9 cellular contexts compared by ENCODE assay signal in the genomic region with DNA sequence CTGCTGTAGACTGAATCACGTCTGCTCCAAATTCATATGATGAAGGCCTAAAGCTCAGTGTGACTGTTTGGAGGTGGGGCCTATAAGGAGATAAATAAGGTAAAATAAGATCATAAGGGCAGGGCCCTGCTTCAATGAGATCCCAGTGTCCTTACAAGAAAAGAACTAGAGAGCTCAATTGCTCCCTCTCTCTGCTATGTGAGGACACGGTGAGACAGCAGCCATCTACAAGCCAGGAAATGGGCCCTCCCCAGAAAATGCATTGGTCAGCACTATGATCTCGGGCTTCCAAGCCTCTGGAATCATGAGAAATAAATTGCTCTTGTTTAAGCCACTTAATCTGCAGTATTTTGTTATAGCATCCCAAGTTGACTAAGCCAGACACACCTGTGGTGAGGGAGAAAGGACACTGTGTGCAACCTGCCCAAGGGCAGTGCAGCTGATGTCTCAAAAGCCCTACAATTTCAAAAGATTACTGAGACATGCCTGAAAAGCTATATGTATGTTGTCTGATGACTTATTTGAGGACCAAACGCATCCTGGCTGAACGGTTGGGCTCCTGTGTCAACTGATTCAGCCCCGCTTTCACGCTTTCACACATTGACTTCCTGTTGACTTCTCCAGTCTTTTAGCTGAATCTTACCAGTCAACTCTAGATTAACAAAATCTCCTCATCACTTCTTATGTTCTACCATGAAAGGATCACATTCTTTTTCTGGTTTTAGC. TPM values are rescaled to one million over a fixed set of nuclear protein-coding genes. Genes with fewer than 3 reads are reported as not detected.
A peak's percentile ranks its signal among the peaks of the same experiment; 100 is the strongest.
DNase-seq lines count a peak whose midpoint lies in the region; ATAC-seq and TF ChIP-seq lines count a peak whose summit lies in the region.
"Had no signal": no experiment of that assay in that cellular context is flagged by ENCODE, and none has a peak within 500 bp of the region (broad histone marks: within the 10 kb centered on the region; RNA-seq: fewer than 3 reads in every experiment).

No MANE protein-coding gene starts in this region.

- peaks cover 4% of the 10 kb centered on the region for H3K4me1 ChIP-seq in endodermal cell (ENCODE audit: control insufficient read depth, insufficient read depth, low read length)

- TF ChIP-seq CTCF in endodermal cell (conservative IDR thresholded peaks at IDR 0.05): peak; percentile 65

- H3K9me3 ChIP-seq in endodermal cell (ENCODE audit: control insufficient read depth, low read length): peaks cover 3% of the 10 kb centered on the region

- no peak overlapping the region for H3K27ac Mint-ChIP-seq in endodermal cell
- H3K27ac Mint-ChIP-seq: activated B cell treated with CpG ODN at 0.5 μM for 24 hours had no signal

- peaks cover 18% of the 10 kb centered on the region for H3K27me3 Mint-ChIP-seq in endodermal cell (ENCODE audit: insufficient read depth)
- H3K27me3 Mint-ChIP-seq: activated B cell treated with CpG ODN at 0.5 μM for 24 hours had no signal

- H3K36me3 ChIP-seq in endodermal cell (ENCODE audit: control insufficient read depth, insufficient read depth, low read length): no peaks in the 10 kb centered on the region

- H3K4me3 Mint-ChIP-seq in endodermal cell: no peak overlapping the region
- H3K4me3 Mint-ChIP-seq: activated B cell treated with CpG ODN at 0.5 μM for 24 hours had no signal

- no peak overlapping the region for H3K4me3 ChIP-seq in endodermal cell (ENCODE audit: low read length)

- H3K27me3 ChIP-seq in endodermal cell (ENCODE audit: control insufficient read depth, insufficient read depth, low read length, poor library complexity, severe bottlenecking): peaks cover 13% of the 10 kb centered on the region

- WGBS in endodermal cell (ENCODE audit: insufficient coverage in 1 of 2, insufficient read length in 1 of 2), 2 experiments: 74 to 81% methylated on average over 5 to 7 of the region's 7 CpGs

- ATAC-seq in GM21381 (IDR thresholded peaks at IDR 0.05; ENCODE audit: unreplicated experiment): peak; percentile 57
- no peak for ATAC-seq in GM21515 (IDR thresholded peaks at IDR 0.05; ENCODE audit: unreplicated experiment)
- ATAC-seq in GM19328 (IDR thresholded peaks at IDR 0.05; ENCODE audit: unreplicated experiment): no peak

- DNase-seq in activated CD4-positive, alpha-beta T cell treated with anti-CD3 and anti-CD28 coated beads for 4 hours: peak; percentile 37 to 43
- DNase-seq in endodermal cell: peak; percentile 70
- DNase-seq in stimulated activated CD4-positive, alpha-beta T cell treated with anti-CD3 and anti-CD28 coated beads, TNF-alpha, amount 100 ng/mL, for 24 hours (ENCODE audit: low read depth in 3 of 3): peak; percentile 28 to 59 (median 42)
- no peak for DNase-seq in COLO668 (lab: John Stamatoyannopoulos, UW; ENCODE audit: unreplicated experiment)
- no peak for DNase-seq in SKM-1 treated with dmso at 0.1 percent for 144 hours (lab: John Stamatoyannopoulos, UW; ENCODE audit: unreplicated experiment)
- DNase-seq: activated B cell treated with CpG ODN at 0.5 μM for 24 hours had no signal

- peaks cover 2% of the 10 kb centered on the region for H3K9me3 Mint-ChIP-seq in endodermal cell
- H3K9me3 Mint-ChIP-seq: activated B cell treated with CpG ODN at 0.5 μM for 24 hours had no signal

- no peaks in the 10 kb centered on the region for H3K36me3 Mint-ChIP-seq in endodermal cell (ENCODE audit: low read depth)

- peaks cover 29% of the 10 kb centered on the region for H3K4me1 Mint-ChIP-seq in endodermal cell

- no peak overlapping the region for H3K27ac ChIP-seq in endodermal cell (ENCODE audit: low read depth, low read length)

- no peak overlapping the region for H3K9ac ChIP-seq in endodermal cell (ENCODE audit: extremely low read depth, low read length, poor library complexity, severe bottlenecking)

RNA-seq across cellular contexts. Expression of gene GZMK, which starts 13.2 kb away (rescaled TPM):
- under 1 TPM in 1 of 2 donors, not detected in 1; 0.29 TPM for total RNA-seq in endodermal cell
- polyA plus RNA-seq in endodermal cell (2013, experiment 1 of 2): not detected
- not detected for polyA plus RNA-seq in endodermal cell (2013, experiment 2 of 2)
- total RNA-seq: activated B cell treated with CpG ODN at 0.5 μM for 24 hours had no signal

RNA-seq across cellular contexts. Expression of gene ESM1, which starts 51.8 kb away (rescaled TPM):
- total RNA-seq in endodermal cell: not detected
- not detected for polyA plus RNA-seq in endodermal cell (2013, experiment 1 of 2)
- polyA plus RNA-seq in endodermal cell (2013, experiment 2 of 2): not detected
- total RNA-seq: activated B cell treated with CpG ODN at 0.5 μM for 24 hours had no signal

Comparison
In these comparisons a context has a peak if more than half of its experiments do, and no peak if none do; other contexts are left out.
1. DNase-seq: peak in activated CD4-positive, alpha-beta T cell treated with anti-CD3 and anti-CD28 coated beads for 4 hours (2 of 2), endodermal cell (single experiment) and stimulated activated CD4-positive, alpha-beta T cell treated with anti-CD3 and anti-CD28 coated beads, TNF-alpha, amount 100 ng/mL, for 24 hours (3 of 3); none in COLO668 (single experiment) and SKM-1 treated with dmso at 0.1 percent for 144 hours (single experiment).